8 cellular contexts compared by ENCODE assay signal in the genomic region with DNA sequence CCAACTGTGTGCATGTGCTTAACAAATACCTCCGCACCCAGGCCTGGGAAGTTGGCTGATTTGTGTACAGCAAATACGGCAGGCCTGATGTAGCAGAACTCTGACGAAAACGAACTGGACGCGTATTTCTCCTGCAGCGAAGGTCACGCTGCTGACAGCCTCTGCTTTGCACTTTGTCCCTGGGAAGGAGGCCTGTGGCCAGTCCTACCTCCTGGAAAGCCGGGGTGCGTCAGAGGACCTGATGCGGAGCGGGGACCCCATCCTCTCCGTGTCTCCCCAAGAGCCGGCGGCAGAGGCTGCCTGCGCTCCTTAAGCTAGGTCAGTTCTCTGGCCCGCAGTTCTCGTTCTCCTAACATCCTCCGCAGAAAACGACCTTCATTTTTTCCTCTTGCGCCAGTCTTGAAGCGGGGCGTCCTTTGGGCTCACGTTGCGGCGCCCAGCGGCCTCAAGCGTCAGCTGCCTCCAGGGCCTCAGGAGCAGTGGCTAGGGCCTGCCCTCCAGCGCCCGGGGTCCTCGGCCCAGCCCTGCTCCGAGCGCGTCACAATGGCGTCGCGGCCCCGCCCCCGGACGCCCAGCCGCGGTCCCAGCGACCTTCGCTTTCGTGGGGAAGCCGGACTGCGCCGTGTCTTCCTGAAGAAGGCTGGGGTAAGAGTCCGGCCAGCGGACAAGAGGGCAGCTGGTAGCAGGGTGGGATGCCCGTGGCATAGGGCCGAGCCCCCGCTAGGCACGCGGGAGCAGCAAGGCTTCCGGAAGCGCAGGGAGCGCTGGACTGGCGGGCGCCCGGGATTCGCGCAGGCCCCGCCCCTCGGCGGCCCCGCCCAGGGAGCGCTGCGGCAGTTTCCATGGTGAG. TPM values are rescaled to one million over a fixed set of nuclear protein-coding genes. Genes with fewer than 3 reads are reported as not detected.
DNase-seq lines count a peak whose midpoint lies in the region; ATAC-seq and TF ChIP-seq lines count a peak whose summit lies in the region.

TSS of gene ZNF487 (plus strand) at position 821 of the 850 bp plus-strand sequence. CDS start 38,703 bp downstream, outside the sequence.

- no peaks in the 10 kb centered on the region for H3K9me3 Mint-ChIP-seq in neural crest cell

- CTCF ChIA-PET in IMR-90 (lab: Yijun Ruan, JAX): no interaction called here

- intact Hi-C loops in IMR-90 (cut with micrococcal nuclease): loop anchor here (1.0 to 2.0 kb wide), 3 partner anchors 15 to 40 kb away; partner anchors contain the start of gene HNRNPF
- intact Hi-C loops in stomach (cut with DNase I; ENCODE audit: low total_unique reads): no loop called here

- peak within 1 kb of the TSS; percentile 83 for H3K4me3 ChIP-seq in DOHH2 (ENCODE audit: low read length)
- H3K4me3 ChIP-seq in IMR-90 (ENCODE audit: insufficient read depth, low read depth, low read length): peak within 1 kb of the TSS; percentile 98
- peak within 1 kb of the TSS; percentile 89 for H3K4me3 ChIP-seq in fibroblast of villous mesenchyme (ENCODE audit: low read depth, low read length)
- H3K4me3 ChIP-seq in stomach: peak within 1 kb of the TSS; percentile 58 to 81 (median 73)

- H3K4ac ChIP-seq in IMR-90 (ENCODE audit: low read depth, low read length): peak within 1 kb of the TSS; percentile 95

- dilution Hi-C loops in IMR-90 (cut with HindIII; ENCODE audit: low sequenced_read_pairs, unreplicated experiment): no loop called here

- H2BK20ac ChIP-seq in IMR-90 (ENCODE audit: low read depth, low read length): no peak within 1 kb of the TSS

- peak within 1 kb of the TSS; percentile 100 for H2AFZ ChIP-seq in IMR-90 (replicated peaks; ENCODE audit: low read length, poor library complexity)

- H3K36me3 ChIP-seq in DOHH2 (ENCODE audit: control insufficient read depth, low read length) (no peaks in the 10 kb centered on the region), IMR-90 (ENCODE audit: control insufficient read depth, insufficient read depth, low read length) (no peaks in the 10 kb centered on the region), stomach (peaks cover 0 to 3% (median 0%) of the 10 kb centered on the region in 4 donors)

- peak within 1 kb of the TSS; percentile 90 for H3K23ac ChIP-seq in IMR-90 (ENCODE audit: low read depth, low read length)

- H4K8ac ChIP-seq in IMR-90 (ENCODE audit: low read depth in 2 of 2, low read length in 2 of 2): peak within 1 kb of the TSS; percentile 75 to 98

- 0 out of 2 replicates have a peak, but pooled peaks cover 8% of the 10 kb centered on the region for H3F3A ChIP-seq in DOHH2 (ENCODE audit: control insufficient read depth, insufficient read depth)

- peak within 1 kb of the TSS; percentile 93; the same call in 2 of the 3 replicates for H2BK15ac ChIP-seq in IMR-90 (ENCODE audit: low read depth, low read length)

- H3K14ac ChIP-seq in IMR-90 (replicated peaks; ENCODE audit: low read depth, low read length): peak within 1 kb of the TSS; percentile 97

- H3K18ac ChIP-seq in IMR-90 (ENCODE audit: low read depth, low read length): peak within 1 kb of the TSS; percentile 96

- ATAC-seq in GM21576 (IDR thresholded peaks at IDR 0.05; ENCODE audit: unreplicated experiment) (peak; percentile 95), IMR-90 (ENCODE audit: low read depth) (peak; percentile 99)

- in situ Hi-C loops in IMR-90 (cut with MboI; ENCODE audit: low sequenced_read_pairs): no loop called here

- peak within 1 kb of the TSS; percentile 98 for H3K9ac ChIP-seq in IMR-90 (ENCODE audit: low read depth, low read length)

- peak within 1 kb of the TSS; percentile 89 for H3K56ac ChIP-seq in IMR-90 (ENCODE audit: extremely low read depth, insufficient read depth, low read length)

- H3K4me3 Mint-ChIP-seq in neural crest cell: peak within 1 kb of the TSS; percentile 97

- H3K36me3 Mint-ChIP-seq in neural crest cell (ENCODE audit: low read depth): peaks cover 7% of the 10 kb centered on the region

- H3K79me1 ChIP-seq in IMR-90 (ENCODE audit: low read depth in 1 of 2, low read length in 2 of 2): peaks cover 7 to 16% of the 10 kb centered on the region in 2 experiments; a peak in 3 of 4 replicates

- 0% methylated on average over 33 of the region's 69 CpGs; no CpG with 5 or more reads in 1 of the 2 experiments for WGBS in IMR-90 (ENCODE audit: extremely low coverage in 2 of 2, insufficient read length in 1 of 2), 2 experiments
- 0 to 1% (median 0%) methylated on average over 43 to 69 of the region's 69 CpGs for whole genome bisulfite sequencing in stomach, 5 donors

- peak within 1 kb of the TSS; percentile 31; the same call in 1 of the 2 replicates for H2AK5ac ChIP-seq in IMR-90 (ENCODE audit: low read depth, low read length)

- peak; percentile 41 for TF ChIP-seq EP300 in stomach (IDR thresholded peaks at IDR 0.05)

- H3K27ac Mint-ChIP-seq in neural crest cell (ENCODE audit: unreplicated experiment): peak within 1 kb of the TSS; percentile 98

- H3K9me2 ChIP-seq in DOHH2 (replicated peaks; ENCODE audit: control insufficient read depth, low read length): no peaks in the 10 kb centered on the region

- peak; percentile 79 for DNase-seq in IMR-90
- DNase-seq in activated gamma-delta T cell treated with Interleukin-2 at 50 U/mL for 16 hours: peak; percentile 81
- peak; percentile 92 for DNase-seq in fibroblast of villous mesenchyme (ENCODE audit: low read depth)
- peak; percentile 78 for DNase-seq in neural crest cell (ENCODE audit: low read depth, low spot score)
- peak; percentile 91 for DNase-seq in stomach

- peak within 1 kb of the TSS; percentile 94 for H2BK120ac ChIP-seq in IMR-90 (ENCODE audit: low read depth, low read length)

- TSS peak; percentile 88 for BruUV-seq in IMR-90 (replicated peaks; lab: Mats Ljungman, UMichigan)

- peak; percentile 32 for TF ChIP-seq RAD21 in IMR-90 (IDR thresholded peaks at IDR 0.05; ENCODE audit: low read length)

- TF ChIP-seq POLR2A in IMR-90 (IDR thresholded peaks at IDR 0.05; ENCODE audit: low read depth, low read length) (peak; percentile 96), Raji (IDR thresholded peaks at IDR 0.05; ENCODE audit: insufficient read depth, low read depth, low read length) (peak; percentile 77), stomach (IDR thresholded peaks at IDR 0.05) (peak in 1 of 4 donors; percentile 66)

- H3K4me2 ChIP-seq in DOHH2 (ENCODE audit: low read length) (peak within 1 kb of the TSS; percentile 95), IMR-90 (ENCODE audit: low read depth, low read length) (peak within 1 kb of the TSS; percentile 92)

- no peaks in the 10 kb centered on the region for H3K9me3 ChIP-seq in DOHH2 (ENCODE audit: control insufficient read depth, insufficient read depth, low read length)
- no peaks in the 10 kb centered on the region for H3K9me3 ChIP-seq in IMR-90 (ENCODE audit: control insufficient read depth, insufficient read depth, low read length)
- H3K9me3 ChIP-seq in stomach: no peaks in the 10 kb centered on the region

- H3K27me3 Mint-ChIP-seq in neural crest cell (ENCODE audit: low read depth): no peaks in the 10 kb centered on the region

- peak within 1 kb of the TSS; percentile 93 for H2AK9ac ChIP-seq in IMR-90 (replicated peaks; ENCODE audit: low read depth, low read length, poor library complexity)

- peaks cover 39% of the 10 kb centered on the region for H3K4me1 ChIP-seq in DOHH2 (ENCODE audit: control insufficient read depth, low read length)
- no peaks in the 10 kb centered on the region for H3K4me1 ChIP-seq in IMR-90 (ENCODE audit: control insufficient read depth, insufficient read depth, low read length)
- H3K4me1 ChIP-seq in stomach: peaks cover 4 to 21% (median 17%) of the 10 kb centered on the region in 4 donors

- TF ChIP-seq CTCF in DOHH2 (IDR thresholded peaks at IDR 0.05; ENCODE audit: low read depth, low read length, poor library complexity, severe bottlenecking) (no peak), IMR-90 (conservative IDR thresholded peaks at IDR 0.05; ENCODE audit: low read depth, low read length) (peak; percentile 37), fibroblast of villous mesenchyme (IDR thresholded peaks at IDR 0.05; ENCODE audit: insufficient read depth, low read depth, low read length) (peak; percentile 19), neural crest cell (conservative IDR thresholded peaks at IDR 0.05) (no peak), stomach (IDR thresholded peaks at IDR 0.05) (peak in 3 of 7 experiments; percentile 16 to 31 (median 21))

- H3K4me1 Mint-ChIP-seq in neural crest cell: peaks cover 16% of the 10 kb centered on the region

- peak within 1 kb of the TSS; percentile 98 for H4K91ac ChIP-seq in IMR-90 (ENCODE audit: insufficient read depth, low read depth, low read length)

- POLR2A ChIA-PET in IMR-90 (lab: Charles Lee; ENCODE audit: unreplicated experiment): no interaction called here

- H3K27me3 ChIP-seq in DOHH2 (ENCODE audit: control insufficient read depth, low read length): no peaks in the 10 kb centered on the region
- no peaks in the 10 kb centered on the region for H3K27me3 ChIP-seq in IMR-90 (ENCODE audit: control insufficient read depth, insufficient read depth, low read length)
- no peaks in the 10 kb centered on the region for H3K27me3 ChIP-seq in stomach

- H3K79me2 ChIP-seq in DOHH2 (ENCODE audit: control insufficient read depth, low read length): peaks cover 40% of the 10 kb centered on the region

- H3K9me1 ChIP-seq in IMR-90 (ENCODE audit: insufficient read depth, low read length): no peaks in the 10 kb centered on the region

- H4K20me1 ChIP-seq in DOHH2 (ENCODE audit: control insufficient read depth, insufficient read depth, low read depth, low read length) (no peaks in the 10 kb centered on the region), IMR-90 (ENCODE audit: insufficient read depth, low read length) (no peaks in the 10 kb centered on the region)

- peak within 1 kb of the TSS; percentile 95 for H4K5ac ChIP-seq in IMR-90 (ENCODE audit: low read depth, low read length)

- peak within 1 kb of the TSS; percentile 55 for H3K27ac ChIP-seq in DOHH2 (ENCODE audit: low read depth, low read length)
- H3K27ac ChIP-seq in IMR-90 (ENCODE audit: insufficient read depth, low read length): peak within 1 kb of the TSS; percentile 99
- peak within 1 kb of the TSS; percentile 98 to 99 (median 98) for H3K27ac ChIP-seq in stomach

- peak within 1 kb of the TSS; percentile 97 for H2BK5ac ChIP-seq in IMR-90 (ENCODE audit: low read depth, low read length, poor library complexity, severe bottlenecking)

TF ChIP-seq in IMR-90, 13 proteins besides CTCF, POLR2A, EP300 and RAD21 (continues in another document):
- TF ChIP-seq MXI1 (IDR thresholded peaks at IDR 0.05; ENCODE audit: borderline replicate concordance, low read depth, low read length) (peak; percentile 22; the same call in 1 of the 2 replicates), MAZ (IDR thresholded peaks at IDR 0.05; ENCODE audit: borderline replicate concordance, low read depth, low read length) (peak; percentile 78), CHD1 (IDR thresholded peaks at IDR 0.05; ENCODE audit: low read depth, low read length) (no peak), FOS (IDR thresholded peaks at IDR 0.05; ENCODE audit: low read depth, low read length) (no peak)

RNA-seq across cellular contexts. Expression of gene ZNF487, which starts in this region (rescaled TPM):
- total RNA-seq in IMR-90 (2012; rRNA removed) (2.5 and 2.7 TPM in 2 replicates), fibroblast of villous mesenchyme (2.6 TPM in 2 replicates), neural crest cell (3.8 and 4.3 TPM in 2 replicates), stomach (10 to 100 TPM in 1 of 5 donors, 1 to 10 TPM in 3, under 1 TPM in 1; 0.45 to 11.0 (median 4.8) TPM)
- polyA plus RNA-seq in IMR-90 (2012; rRNA removed) (1.7 TPM in 2 replicates), stomach (1 to 10 TPM; 3.7 to 8.4 (median 4.3) TPM)
- 1.0 and 2.7 TPM in 2 replicates for polyA plus RNA-seq in IMR-90 (2012; cell fraction: cytosol; rRNA removed)
- 0.98 and 2.6 TPM in 2 replicates for polyA plus RNA-seq in IMR-90 (2012; cell fraction: nucleus; rRNA removed; ENCODE audit: low replicate concordance)

Comparison
In these comparisons a context has a peak if more than half of its experiments do, and no peak if none do; other contexts are left out.
1. Peak in every context shown above with its lines: DNase-seq, ATAC-seq, H3K4me3 ChIP-seq and H3K27ac ChIP-seq.
2. CTCF ChIP-seq: peak in IMR-90 (single experiment) and fibroblast of villous mesenchyme (single experiment); none in DOHH2 (single experiment) and neural crest cell (single experiment).